ENCODE assay signal across 31 cellular contexts in genomic region chr1:202244841-202245261, GRCh38. TPM values are rescaled to one million over a fixed set of nuclear protein-coding genes. Genes with fewer than 3 reads are reported as not detected.
A peak's percentile ranks its signal among the peaks of the same experiment; 100 is the strongest.
DNase-seq lines count a peak whose midpoint lies in the region; TF ChIP-seq lines count a peak whose summit lies in the region.
"Had no signal": no experiment of that assay in that cellular context is flagged by ENCODE, and none has a peak within 500 bp of the region (broad histone marks: within the 10 kb centered on the region; RNA-seq: fewer than 3 reads in every experiment).

No MANE protein-coding gene starts in this region.

- H3K4me3 Mint-ChIP-seq in activated CD4-positive, alpha-beta T cell treated with anti-CD3 and anti-CD28 coated beads, Interleukin-2, amount 10 ng/mL, durations not matched to agents 7 days and 5 days = no peak overlapping the region
- H3K4me3 Mint-ChIP-seq: activated CD4-positive, alpha-beta memory T cell treated with anti-CD3 and anti-CD28 coated beads, Interleukin-2, amount 10 ng/mL, durations not matched to agents 7 days and 5 days; activated naive CD8-positive, alpha-beta T cell; CD14-positive monocyte; stimulated activated naive B cell treated with anti-CD40 and anti-IgM and Interleukin-4, amounts not matched to agents 10 μg/mL and 1 μg/mL and 100 μg/mL, for 72 hours had no signal

- no peaks in the 10 kb centered on the region for H3K27me3 ChIP-seq in sigmoid colon
- H3K27me3 ChIP-seq: colonic mucosa, upper lobe of left lung had no signal

- POLR2A ChIA-PET in activated CD4-positive, alpha-beta T cell treated with anti-CD3 and anti-CD28 coated beads, Interleukin-2, amount 10 ng/mL, durations not matched to agents 7 days and 5 days (lab: Charles Lee) = no interaction called here

- H3K36me3 ChIP-seq in sigmoid colon = no peaks in the 10 kb centered on the region
- H3K36me3 ChIP-seq: colonic mucosa, left lung, prostate gland, upper lobe of left lung had no signal

- TF ChIP-seq CTCF in coronary artery (IDR thresholded peaks at IDR 0.05) (no peak), sigmoid colon (IDR thresholded peaks at IDR 0.05) (no peak)

- no peaks in the 10 kb centered on the region for H3K4me1 Mint-ChIP-seq in activated CD4-positive, alpha-beta T cell treated with anti-CD3 and anti-CD28 coated beads, Interleukin-2, amount 10 ng/mL, durations not matched to agents 7 days and 5 days
- H3K4me1 Mint-ChIP-seq: activated CD4-positive, alpha-beta memory T cell treated with anti-CD3 and anti-CD28 coated beads, Interleukin-2, amount 10 ng/mL, durations not matched to agents 7 days and 5 days had no signal

- no peak for TF ChIP-seq EP300 in sigmoid colon (IDR thresholded peaks at IDR 0.05)

- H3K27me3 Mint-ChIP-seq in activated CD4-positive, alpha-beta T cell treated with anti-CD3 and anti-CD28 coated beads, Interleukin-2, amount 10 ng/mL, durations not matched to agents 7 days and 5 days = peaks cover 25% of the 10 kb centered on the region

- H3K4me3 ChIP-seq in coronary artery (no peak overlapping the region), sigmoid colon (no peak overlapping the region)
- H3K4me3 ChIP-seq: colonic mucosa, left lung, PC-9, prostate gland, upper lobe of left lung had no signal

- CTCF ChIA-PET in activated CD4-positive, alpha-beta T cell treated with anti-CD3 and anti-CD28 coated beads, Interleukin-2, amount 10 ng/mL, durations not matched to agents 7 days and 5 days (lab: Charles Lee) = no interaction called here

- peak; percentile 28 for DNase-seq in activated CD8-positive, alpha-beta memory T cell treated with anti-CD3 and anti-CD28 coated beads, Interleukin-2, amount 50 U/mL, for 48 hours
- no peak for DNase-seq in activated CD8-positive, alpha-beta memory T cell treated with anti-CD3 and anti-CD28 coated beads, Interleukin-2, amount 50 U/mL, for 4 hours
- DNase-seq in NCI-H1694 (lab: John Stamatoyannopoulos, UW) (peak; percentile 60), coronary artery (ENCODE audit: low spot score) (peak; percentile 70), sigmoid colon (peak; percentile 44), hepatic stellate cell (ENCODE audit: low spot score) (no peak), hippocampal formation (lab: John Stamatoyannopoulos, UW) (no peak)
- DNase-seq in activated CD4-positive, alpha-beta T cell treated with anti-CD3 and anti-CD28 coated beads, Interleukin-2, amount 10 ng/mL, durations not matched to agents 7 days and 5 days = no peak
- DNase-seq: 8988T; activated CD4-positive, alpha-beta memory T cell treated with anti-CD3 and anti-CD28 coated beads, Interleukin-2, amount 10 ng/mL, durations not matched to agents 7 days and 5 days; activated CD4-positive, CD25-positive, alpha-beta regulatory T cell treated with anti-CD3 and anti-CD28 coated beads, Interleukin-2, amount 50 U/mL, for 72 hours; aorta; Calu3; colonic mucosa; effector memory CD4-positive, alpha-beta T cell; Karpas-422; left lung; NCI-H146; NCI-H526; PC-9; stimulated activated CD4-positive, alpha-beta T cell treated with anti-CD3 and anti-CD28 coated beads, Interleukin-15, amount 100 ng/mL, for 24 hours; stimulated activated CD4-positive, alpha-beta T cell treated with anti-CD3 and anti-CD28 coated beads, Interleukin-4, amount 100 ng/mL, for 4 hours; stimulated activated naive B cell treated with anti-CD40 and anti-IgM and Interleukin-4, amounts not matched to agents 10 μg/mL and 1 μg/mL and 100 μg/mL, for 72 hours; T-helper 2 cell had no signal

- no peak for TF ChIP-seq POLR2A in sigmoid colon (IDR thresholded peaks at IDR 0.05)

- H3K4me1 ChIP-seq in sigmoid colon = no peaks in the 10 kb centered on the region
- H3K4me1 ChIP-seq: colonic mucosa, left lung, prostate gland had no signal

- no peaks in the 10 kb centered on the region for H3K9me3 ChIP-seq in sigmoid colon
- H3K9me3 ChIP-seq: colonic mucosa, left lung, prostate gland, upper lobe of left lung had no signal

- H3K27ac Mint-ChIP-seq in activated CD4-positive, alpha-beta T cell treated with anti-CD3 and anti-CD28 coated beads, Interleukin-2, amount 10 ng/mL, durations not matched to agents 7 days and 5 days = no peak overlapping the region
- H3K27ac Mint-ChIP-seq: activated CD4-positive, alpha-beta memory T cell treated with anti-CD3 and anti-CD28 coated beads, Interleukin-2, amount 10 ng/mL, durations not matched to agents 7 days and 5 days; activated naive CD8-positive, alpha-beta T cell; activated T-helper 2 cell treated with anti-CD3 and anti-CD28 coated beads, Interferon-gamma antibody, Interleukin-2, Interleukin-4, amounts not matched to agents 10 μg/mL and 5 μg/mL and 100 μg/mL, durations not matched to agents 14 hours and 24 hours and 36 hours; CD14-positive monocyte; stimulated activated naive B cell treated with anti-CD40 and anti-IgM and Interleukin-4, amounts not matched to agents 10 μg/mL and 1 μg/mL and 100 μg/mL, for 72 hours had no signal

- H3K9me3 Mint-ChIP-seq in activated CD4-positive, alpha-beta T cell treated with anti-CD3 and anti-CD28 coated beads, Interleukin-2, amount 10 ng/mL, durations not matched to agents 7 days and 5 days = no peaks in the 10 kb centered on the region
- H3K9me3 Mint-ChIP-seq: activated CD4-positive, alpha-beta memory T cell treated with anti-CD3 and anti-CD28 coated beads, Interleukin-2, amount 10 ng/mL, durations not matched to agents 7 days and 5 days; activated T-helper 2 cell treated with anti-CD3 and anti-CD28 coated beads, Interferon-gamma antibody, Interleukin-2, Interleukin-4, amounts not matched to agents 10 μg/mL and 5 μg/mL and 100 μg/mL, durations not matched to agents 14 hours and 24 hours and 36 hours; CD14-positive monocyte; stimulated activated naive B cell treated with anti-CD40 and anti-IgM and Interleukin-4, amounts not matched to agents 10 μg/mL and 1 μg/mL and 100 μg/mL, for 72 hours had no signal

- WGBS in sigmoid colon, 2 donors = 82 to 92% methylated on average over 9 of the region's 9 CpGs

- no peaks in the 10 kb centered on the region for H3K36me3 Mint-ChIP-seq in activated CD4-positive, alpha-beta T cell treated with anti-CD3 and anti-CD28 coated beads, Interleukin-2, amount 10 ng/mL, durations not matched to agents 7 days and 5 days (ENCODE audit: low read depth)
- H3K36me3 Mint-ChIP-seq: activated naive CD8-positive, alpha-beta T cell; CD14-positive monocyte; stimulated activated naive B cell treated with anti-CD40 and anti-IgM and Interleukin-4, amounts not matched to agents 10 μg/mL and 1 μg/mL and 100 μg/mL, for 72 hours had no signal

- intact Hi-C loops in sigmoid colon (cut with DNase I) = no loop called here

- peak overlapping the region; percentile 43 to 68 for H3K27ac ChIP-seq in coronary artery
- H3K27ac ChIP-seq in sigmoid colon = no peak overlapping the region
- H3K27ac ChIP-seq: colonic mucosa, left lung, PC-9, prostate gland, upper lobe of left lung had no signal

RNA-seq across cellular contexts. Expression of gene LGR6, which starts 51.3 kb away (rescaled TPM):
- under 1 TPM in 2 of 4 donors, not detected in 2; 0.14 to 0.28 TPM for total RNA-seq in sigmoid colon
- 1 to 10 TPM in 1 of 3 donors, not detected in 2; 1.0 TPM for polyA plus RNA-seq in sigmoid colon
- total RNA-seq in activated CD4-positive, alpha-beta T cell treated with anti-CD3 and anti-CD28 coated beads, Interleukin-2, amount 10 ng/mL, durations not matched to agents 7 days and 5 days = not detected
- total RNA-seq: activated T-helper 2 cell treated with anti-CD3 and anti-CD28 coated beads, Interferon-gamma antibody, Interleukin-2, Interleukin-4, amounts not matched to agents 10 μg/mL and 5 μg/mL and 100 μg/mL, durations not matched to agents 14 hours and 24 hours and 36 hours; Calu3; epithelial cell of proximal tubule; glomerular endothelial cell had no signal
- polyA plus RNA-seq: CD14-positive monocyte had no signal

Comparison
In these comparisons a context has a peak if more than half of its experiments do, and no peak if none do; other contexts are left out.
1. DNase-seq: peak in activated CD8-positive, alpha-beta memory T cell treated with anti-CD3 and anti-CD28 coated beads, Interleukin-2, amount 50 U/mL, for 48 hours (single experiment), NCI-H1694 (single experiment), coronary artery (single experiment) and sigmoid colon (single experiment); none in activated CD8-positive, alpha-beta memory T cell treated with anti-CD3 and anti-CD28 coated beads, Interleukin-2, amount 50 U/mL, for 4 hours (single experiment), hepatic stellate cell (single experiment), activated CD4-positive, alpha-beta T cell treated with anti-CD3 and anti-CD28 coated beads, Interleukin-2, amount 10 ng/mL, durations not matched to agents 7 days and 5 days (single experiment) and hippocampal formation (0 of 2).
2. H3K27ac ChIP-seq: peak in coronary artery (2 of 2); none in sigmoid colon (0 of 4).